Comparison of ENCODE assay signal across 1 cellular context in the genomic region with DNA sequence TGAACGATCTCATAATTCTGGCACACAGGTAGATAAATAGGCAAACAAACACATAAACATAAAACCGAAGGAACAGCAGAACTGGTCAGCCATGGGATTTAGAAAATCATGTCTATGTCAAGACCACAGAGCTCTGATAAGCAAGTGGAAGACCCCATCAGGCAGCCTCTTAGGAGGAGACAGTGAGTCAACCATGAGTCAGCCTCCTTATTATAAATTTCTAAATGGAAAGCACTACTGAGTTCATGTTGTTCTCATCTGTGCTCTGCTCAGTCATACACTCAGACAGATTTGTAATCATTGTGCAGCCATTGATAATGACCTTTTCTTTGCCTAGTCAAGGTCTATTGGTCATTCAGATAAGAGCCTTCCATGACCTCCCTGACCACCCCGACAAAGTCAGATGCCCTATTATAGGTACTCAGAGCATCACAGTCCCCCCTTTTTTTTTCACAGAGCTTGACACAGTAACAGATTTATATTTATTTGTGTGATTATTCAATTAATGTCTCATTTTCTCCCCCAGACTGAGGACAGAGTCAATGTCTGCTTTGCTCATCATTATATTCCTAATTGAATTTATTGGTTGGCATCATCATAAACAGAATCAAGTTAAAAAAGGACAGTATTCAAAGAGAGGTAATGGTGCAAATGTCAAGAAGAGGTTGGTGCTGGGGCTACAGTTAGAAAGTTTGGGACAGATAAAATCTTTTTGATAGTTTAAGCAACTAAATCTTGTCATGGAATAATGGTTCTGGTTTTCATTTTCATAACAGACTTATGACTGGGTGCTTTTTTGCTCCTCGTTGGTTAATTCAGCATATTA.
TF ChIP-seq lines count a peak whose summit lies in the region.

No MANE protein-coding gene starts in this region.

TF ChIP-seq in SK-N-SH, 30 proteins besides CTCF, POLR2A, EP300 and RAD21 (continued from another document):
- TF ChIP-seq, protein P1, sequence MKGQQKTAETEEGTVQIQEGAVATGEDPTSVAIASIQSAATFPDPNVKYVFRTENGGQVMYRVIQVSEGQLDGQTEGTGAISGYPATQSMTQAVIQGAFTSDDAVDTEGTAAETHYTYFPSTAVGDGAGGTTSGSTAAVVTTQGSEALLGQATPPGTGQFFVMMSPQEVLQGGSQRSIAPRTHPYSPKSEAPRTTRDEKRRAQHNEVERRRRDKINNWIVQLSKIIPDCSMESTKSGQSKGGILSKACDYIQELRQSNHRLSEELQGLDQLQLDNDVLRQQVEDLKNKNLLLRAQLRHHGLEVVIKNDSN (IDR thresholded peaks at IDR 0.05; ENCODE audit: borderline replicate concordance, low read depth): no peak
- TF ChIP-seq ELF1 (IDR thresholded peaks at IDR 0.05) (no peak), SIN3A (IDR thresholded peaks at IDR 0.05; ENCODE audit: borderline replicate concordance, low read depth, low read length) (no peak), REST (IDR thresholded peaks at IDR 0.05; ENCODE audit: low read depth, low read length) (no peak), MEF2A (IDR thresholded peaks at IDR 0.05; ENCODE audit: borderline replicate concordance, low read depth) (no peak), JUND (IDR thresholded peaks at IDR 0.05) (peak; percentile 65), TAF1 (IDR thresholded peaks at IDR 0.05; ENCODE audit: borderline replicate concordance, low read depth, low read length) (no peak), MXI1 (IDR thresholded peaks at IDR 0.05; ENCODE audit: low read depth, low read length) (no peak), FOXJ3 (CRISPR knock-in tag; IDR thresholded peaks at IDR 0.05) (no peak), TEAD4 (IDR thresholded peaks at IDR 0.05; ENCODE audit: borderline replicate concordance, insufficient read depth) (no peak), NRF1 (IDR thresholded peaks at IDR 0.05; ENCODE audit: low read depth, low read length) (no peak), POLR2AphosphoS5 (IDR thresholded peaks at IDR 0.05; ENCODE audit: low read depth, low read length) (no peak), TCF12 (IDR thresholded peaks at IDR 0.05) (peak; percentile 30), FOXM1 (IDR thresholded peaks at IDR 0.05; ENCODE audit: low read depth) (no peak), SMC3 (IDR thresholded peaks at IDR 0.05; ENCODE audit: low read depth, low read length) (no peak), GATA2 (CRISPR knock-in tag; IDR thresholded peaks at IDR 0.05) (no peak), CHD2 (IDR thresholded peaks at IDR 0.05; ENCODE audit: low read length, partially characterized antibody) (no peak)
- TF ChIP-seq, protein P2, sequence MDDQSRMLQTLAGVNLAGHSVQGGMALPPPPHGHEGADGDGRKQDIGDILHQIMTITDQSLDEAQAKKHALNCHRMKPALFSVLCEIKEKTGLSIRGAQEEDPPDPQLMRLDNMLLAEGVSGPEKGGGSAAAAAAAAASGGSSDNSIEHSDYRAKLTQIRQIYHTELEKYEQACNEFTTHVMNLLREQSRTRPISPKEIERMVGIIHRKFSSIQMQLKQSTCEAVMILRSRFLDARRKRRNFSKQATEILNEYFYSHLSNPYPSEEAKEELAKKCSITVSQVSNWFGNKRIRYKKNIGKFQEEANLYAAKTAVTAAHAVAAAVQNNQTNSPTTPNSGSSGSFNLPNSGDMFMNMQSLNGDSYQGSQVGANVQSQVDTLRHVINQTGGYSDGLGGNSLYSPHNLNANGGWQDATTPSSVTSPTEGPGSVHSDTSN (IDR thresholded peaks at IDR 0.05): peak; percentile 24; the same call in 1 of the 2 replicates
- TF ChIP-seq, protein P3, sequence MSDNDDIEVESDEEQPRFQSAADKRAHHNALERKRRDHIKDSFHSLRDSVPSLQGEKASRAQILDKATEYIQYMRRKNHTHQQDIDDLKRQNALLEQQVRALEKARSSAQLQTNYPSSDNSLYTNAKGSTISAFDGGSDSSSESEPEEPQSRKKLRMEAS (IDR thresholded peaks at IDR 0.05; ENCODE audit: low read depth): no peak
- TF ChIP-seq, protein P4, sequence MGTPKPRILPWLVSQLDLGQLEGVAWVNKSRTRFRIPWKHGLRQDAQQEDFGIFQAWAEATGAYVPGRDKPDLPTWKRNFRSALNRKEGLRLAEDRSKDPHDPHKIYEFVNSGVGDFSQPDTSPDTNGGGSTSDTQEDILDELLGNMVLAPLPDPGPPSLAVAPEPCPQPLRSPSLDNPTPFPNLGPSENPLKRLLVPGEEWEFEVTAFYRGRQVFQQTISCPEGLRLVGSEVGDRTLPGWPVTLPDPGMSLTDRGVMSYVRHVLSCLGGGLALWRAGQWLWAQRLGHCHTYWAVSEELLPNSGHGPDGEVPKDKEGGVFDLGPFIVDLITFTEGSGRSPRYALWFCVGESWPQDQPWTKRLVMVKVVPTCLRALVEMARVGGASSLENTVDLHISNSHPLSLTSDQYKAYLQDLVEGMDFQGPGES (IDR thresholded peaks at IDR 0.05; ENCODE audit: low read depth, low read length): no peak
